ENCODE assay signal across 22 cellular contexts in genomic region chr11:110286298-110287040, GRCh38. TPM values are rescaled to one million over a fixed set of nuclear protein-coding genes. Genes with fewer than 3 reads are reported as not detected.
DNase-seq lines count a peak whose midpoint lies in the region; ATAC-seq, FAIRE-seq and TF ChIP-seq lines count a peak whose summit lies in the region.
"Had no signal": no experiment of that assay in that cellular context is flagged by ENCODE, and none has a peak within 500 bp of the region (broad histone marks: within the 10 kb centered on the region; RNA-seq: fewer than 3 reads in every experiment).

No MANE protein-coding gene starts in this region.

- H3K27me3 ChIP-seq in HepG2 (ENCODE audit: control insufficient read depth in 1 of 2, insufficient read depth in 2 of 2, low read length in 2 of 2), result no peaks in the 10 kb centered on the region
- H3K27me3 ChIP-seq: body of pancreas, heart left ventricle had no signal

- no peaks in the 10 kb centered on the region for H3K27me3 Mint-ChIP-seq in chondrocyte (ENCODE audit: low read depth)
- H3K27me3 Mint-ChIP-seq: activated naive CD4-positive, alpha-beta T cell treated with anti-CD3 and anti-CD28 coated beads, Interleukin-2, amount 50 U/mL, for 24 hours; activated T-cell treated with anti-CD3 and anti-CD28 coated beads, Interleukin-2, amount 50 U/mL, for 24 hours; naive thymus-derived CD4-positive, alpha-beta T cell had no signal

- H4K20me1 ChIP-seq in HepG2 (ENCODE audit: insufficient read depth, low read length), result peaks cover 32% of the 10 kb centered on the region

- intact Hi-C loops in HepG2 (cut with micrococcal nuclease; ENCODE audit: unreplicated experiment), result no loop called here

- H3K36me3 ChIP-seq in HepG2 (replicated peaks in 1 of 2; ENCODE audit: control insufficient read depth in 1 of 2, insufficient read depth in 2 of 2, low read length in 2 of 2), result no peaks in the 10 kb centered on the region
- H3K36me3 ChIP-seq: heart left ventricle had no signal

- H3K9me3 Mint-ChIP-seq in chondrocyte (ENCODE audit: low read depth), result no peaks in the 10 kb centered on the region
- H3K9me3 Mint-ChIP-seq: activated naive CD4-positive, alpha-beta T cell treated with anti-CD3 and anti-CD28 coated beads, Interleukin-2, amount 50 U/mL, for 24 hours; activated T-cell treated with anti-CD3 and anti-CD28 coated beads, Interleukin-2, amount 50 U/mL, for 24 hours; naive thymus-derived CD4-positive, alpha-beta T cell had no signal

- H3K4me1 ChIP-seq in A549, result peaks cover 82% of the 10 kb centered on the region
- peaks cover 30% of the 10 kb centered on the region for H3K4me1 ChIP-seq in HepG2 (ENCODE audit: insufficient read depth, low read length)

- H3K27ac ChIP-seq in A549 (peak overlapping the region in 1 of 2 experiments; percentile 21; a peak in 1 of 6 replicates), HepG2 (ENCODE audit: extremely low read length, insufficient read depth, low read length) (no peak overlapping the region)
- H3K27ac ChIP-seq: body of pancreas, heart left ventricle, RWPE1 had no signal

- no peak overlapping the region for H3K4me3 Mint-ChIP-seq in chondrocyte (ENCODE audit: unreplicated experiment)
- H3K4me3 Mint-ChIP-seq: activated naive CD4-positive, alpha-beta T cell treated with anti-CD3 and anti-CD28 coated beads, Interleukin-2, amount 50 U/mL, for 24 hours; activated T-cell treated with anti-CD3 and anti-CD28 coated beads, Interleukin-2, amount 50 U/mL, for 24 hours; naive thymus-derived CD4-positive, alpha-beta T cell had no signal

- no TSS peak for BruUV-seq in HepG2 (replicated peaks; lab: Mats Ljungman, UMichigan)

- H2AFZ ChIP-seq in HepG2 (ENCODE audit: low read length), result no peak overlapping the region

- no peak for FAIRE-seq in A549 (lab: Jason Lieb, UNC)
- no peak for FAIRE-seq in HepG2 (lab: Jason Lieb, UNC)
- FAIRE-seq: islet of Langerhans had no signal

- H3K9me3 ChIP-seq in A549 (no peaks in the 10 kb centered on the region), HepG2 (ENCODE audit: low read length) (no peaks in the 10 kb centered on the region)
- H3K9me3 ChIP-seq: body of pancreas, heart left ventricle had no signal

- peaks cover 47% of the 10 kb centered on the region for H3K4me1 Mint-ChIP-seq in chondrocyte (ENCODE audit: low read depth)

- peak overlapping the region; percentile 28; the same call in 2 of the 3 replicates for H3K4me2 ChIP-seq in A549
- H3K4me2 ChIP-seq in HepG2 (ENCODE audit: low read depth, low read length), result no peak overlapping the region

- WGBS in A549 (ENCODE audit: missing lambda C conversion rate), result 74% methylated on average over 4 of the region's 4 CpGs
- 92% methylated on average over 4 of the region's 4 CpGs for whole genome bisulfite sequencing in HepG2 (ENCODE audit: low lambda C conversion rate)

- CTCF ChIA-PET in A549 (lab: Yijun Ruan, JAX), result interaction anchor here (1.0 to 1.2 kb wide), 2 partner anchors 18 to 42 kb away, joined by 3 read pairs; no protein-coding TSS in a partner anchor
- CTCF ChIA-PET in HepG2 (lab: Yijun Ruan, JAX; ENCODE audit: low intra/inter-chr PET ratio, low total read pairs), result no interaction called here

- TF ChIP-seq POLR2A in A549 (IDR thresholded peaks at IDR 0.05; ENCODE audit: low read length), result no peak
- no peak for TF ChIP-seq POLR2A in HepG2 (IDR thresholded peaks at IDR 0.05; ENCODE audit: insufficient read depth in 1 of 2, low read depth in 2 of 2, low read length in 2 of 2)

- peak overlapping the region; percentile 56 for H3K27ac Mint-ChIP-seq in chondrocyte (ENCODE audit: unreplicated experiment)
- H3K27ac Mint-ChIP-seq: activated naive CD4-positive, alpha-beta T cell treated with anti-CD3 and anti-CD28 coated beads, Interleukin-2, amount 50 U/mL, for 24 hours; activated T-cell treated with anti-CD3 and anti-CD28 coated beads, Interleukin-2, amount 50 U/mL, for 24 hours; naive thymus-derived CD4-positive, alpha-beta T cell had no signal

- H3K79me2 ChIP-seq in HepG2 (ENCODE audit: insufficient read depth, low read length), result peaks cover 86% of the 10 kb centered on the region

- ATAC-seq in A549 (no peak), HepG2 (no peak), HG03045 (IDR thresholded peaks at IDR 0.05; ENCODE audit: unreplicated experiment) (no peak), esophagus mucosa (no peak)
- ATAC-seq: body of pancreas; heart left ventricle; naive thymus-derived CD4-positive, alpha-beta T cell had no signal

- H3K4me3 ChIP-seq in A549 (no peak overlapping the region), HepG2 (replicated peaks in 1 of 3; ENCODE audit: insufficient read depth in 1 of 3, low read depth in 2 of 3, low read length in 3 of 3) (no peak overlapping the region)
- H3K4me3 ChIP-seq: body of pancreas, heart left ventricle had no signal

- DNase-seq in A549 (ENCODE audit: low read depth in 1 of 2, low spot score in 1 of 2) (no peak), NCI-H1105 (lab: John Stamatoyannopoulos, UW) (peak; percentile 37), NCI-H748 (lab: John Stamatoyannopoulos, UW; ENCODE audit: unreplicated experiment) (peak; percentile 74), chondrocyte (ENCODE audit: low spot score) (no peak), HepG2 (ENCODE audit: low spot score) (no peak), GM13976 (ENCODE audit: low spot score) (no peak)
- DNase-seq: activated CD4-positive, alpha-beta T cell treated with anti-CD3 and anti-CD28 coated beads, Interleukin-2, amount 50 U/mL, for 48 hours; activated T-cell treated with anti-CD3 and anti-CD28 coated beads, Interleukin-2, amount 50 U/mL, for 24 hours; body of pancreas; dermis blood vessel endothelial cell; GDM1; heart left ventricle; MM.1S; naive thymus-derived CD4-positive, alpha-beta T cell; stimulated activated CD4-positive, alpha-beta T cell treated with anti-CD3 and anti-CD28 coated beads, Interleukin-4, amount 100 ng/mL, for 4 hours; stimulated activated CD8-positive, alpha-beta memory T cell treated with anti-CD3 and anti-CD28 coated beads, Interleukin-4, amount 100 ng/mL, for 48 hours; SW 1271 had no signal

- no peak overlapping the region for H3K9ac ChIP-seq in HepG2 (ENCODE audit: insufficient read depth, low read depth, low read length)

- TF ChIP-seq EP300 in A549 (IDR thresholded peaks at IDR 0.05) (no peak), HepG2 (IDR thresholded peaks at IDR 0.05; ENCODE audit: low read depth in 2 of 2, low read length in 2 of 2) (no peak), HepG2 (CRISPR knock-in tag; IDR thresholded peaks at IDR 0.05; ENCODE audit: borderline replicate concordance) (no peak)

- no peaks in the 10 kb centered on the region for H3K36me3 Mint-ChIP-seq in chondrocyte (ENCODE audit: low read depth)

- no peak for TF ChIP-seq RAD21 in A549 (conservative IDR thresholded peaks at IDR 0.05 in 1 of 2, IDR thresholded peaks at IDR 0.05 in 1 of 2)
- TF ChIP-seq RAD21 in HepG2 (CRISPR knock-in tag; IDR thresholded peaks at IDR 0.05), result no peak

- no peak for TF ChIP-seq CTCF in A549 (IDR thresholded peaks at IDR 0.05)
- TF ChIP-seq CTCF in chondrocyte (IDR thresholded peaks at IDR 0.05), result peak; percentile 25
- TF ChIP-seq CTCF in HepG2 (CRISPR knock-in tag; IDR thresholded peaks at IDR 0.05), result no peak
- TF ChIP-seq CTCF in GM13976 (IDR thresholded peaks at IDR 0.05; ENCODE audit: borderline replicate concordance, control extremely low read depth, extremely low read depth, insufficient read depth, missing control alignments), result no peak

- in situ Hi-C loops in HepG2 (cut with HindIII; ENCODE audit: extremely low pct_ligation_motif_present, low pct_unique_long_range_greater_than_20kb), result no loop called here
- in situ Hi-C loops in GM13976 (cut with MboI; ENCODE audit: low sequenced_read_pairs, unreplicated experiment), result no loop called here

- POLR2A ChIA-PET in A549 (lab: Yijun Ruan, JAX) (no interaction called here), HepG2 (lab: Yijun Ruan, JAX) (no interaction called here)

TF ChIP-seq in A549, 52 proteins besides CTCF, POLR2A, EP300 and RAD21 (continues in another document):
- no peak for TF ChIP-seq CHD4 (IDR thresholded peaks at IDR 0.05; ENCODE audit: borderline replicate concordance)
- no peak for TF ChIP-seq FOSL2 (IDR thresholded peaks at IDR 0.05)
- TF ChIP-seq FOSL2 (CRISPR knock-in tag; IDR thresholded peaks at IDR 0.05), result no peak
- no peak for TF ChIP-seq CBX8 (IDR thresholded peaks at IDR 0.05)

TF ChIP-seq in HepG2, 621 proteins besides CTCF, POLR2A, EP300 and RAD21 (continues in another document):
- TF ChIP-seq GABPB1 (CRISPR knock-in tag; IDR thresholded peaks at IDR 0.05), result no peak
- TF ChIP-seq PAF1 (CRISPR knock-in tag; IDR thresholded peaks at IDR 0.05), result no peak

RNA-seq across cellular contexts. Expression of gene RDX, which starts 9.9 kb away (rescaled TPM):
- polyA plus RNA-seq in A549 (2011; rRNA removed) (171 and 183 TPM in 2 replicates), A549 (2017; fragmentation: RNase III; extraction: RNeasy Plus Mini Kit Qiagen cat#74134 plus additional on column Dnase treatment) (127 to 158 TPM (median 149 TPM) in 3 replicates), HepG2 (2011; rRNA removed) (12.7 and 20.7 TPM in 2 replicates)
- polyA plus RNA-seq in A549 (2012; cell fraction: cytosol; rRNA removed), result 34.4 and 47.4 TPM in 2 replicates
- 18.4 and 25.5 TPM in 2 replicates for polyA plus RNA-seq in A549 (2012; cell fraction: nucleus; rRNA removed)
- 70.7 and 74.9 TPM in 2 replicates for polyA minus RNA-seq in A549 (2011; rRNA and poly(A)+ RNA removed)
- total RNA-seq in chondrocyte (149 to 173 TPM (median 152 TPM) in 3 replicates), HepG2 (2016; rRNA removed; fragmentation: Illumina TruSeq; extraction: Trizol) (63.1 and 93.4 TPM in 2 replicates), esophagus mucosa (54.2 TPM)
- 6.5 and 8.1 TPM in 2 replicates for total RNA-seq in HepG2 (2016; cell fraction: cytosol; rRNA removed; fragmentation: Illumina TruSeq; extraction: Trizol; ENCODE audit: low read depth)
- 58.8 and 76.9 TPM in 2 replicates for total RNA-seq in HepG2 (2016; cell fraction: insoluble cytoplasmic fraction; rRNA removed; fragmentation: Illumina TruSeq; extraction: Trizol)
- 20.6 and 25.7 TPM in 2 replicates for total RNA-seq in HepG2 (2016; cell fraction: membrane; rRNA removed; fragmentation: Illumina TruSeq; extraction: Trizol)
- total RNA-seq in HepG2 (2016; cell fraction: nucleus; rRNA removed; fragmentation: Illumina TruSeq; extraction: Trizol), result 32.3 and 40.7 TPM in 2 replicates
- 7.4 and 9.4 TPM in 2 replicates for polyA plus RNA-seq in HepG2 (2011; cell fraction: cytosol; rRNA removed)
- polyA plus RNA-seq in HepG2 (2011; cell fraction: nucleus; rRNA removed), result 5.0 and 8.0 TPM in 2 replicates
- 41.4 and 47.6 TPM in 2 replicates for polyA plus RNA-seq in HepG2 (2012)
- polyA plus RNA-seq in HepG2 (2016; cell fraction: cytosol; fragmentation: Illumina TruSeq; extraction: Trizol; ENCODE audit: low read depth), result 3.3 and 3.9 TPM in 2 replicates
- 55.3 and 66.3 TPM in 2 replicates for polyA plus RNA-seq in HepG2 (2016; cell fraction: insoluble cytoplasmic fraction; fragmentation: Illumina TruSeq; extraction: Trizol; ENCODE audit: low read depth)
- 8.9 and 11.8 TPM in 2 replicates for polyA plus RNA-seq in HepG2 (2016; cell fraction: membrane; fragmentation: Illumina TruSeq; extraction: Trizol; ENCODE audit: low read depth)
- polyA plus RNA-seq in HepG2 (2016; cell fraction: nucleus; fragmentation: Illumina TruSeq; extraction: Trizol; ENCODE audit: insufficient read depth, low read depth), result 25.6 and 30.3 TPM in 2 replicates
- polyA minus RNA-seq in HepG2 (2011; rRNA and poly(A)+ RNA removed; ENCODE audit: low replicate concordance), result 16.4 and 35.5 TPM in 2 replicates
- polyA minus RNA-seq in HepG2 (2011; cell fraction: cytosol; rRNA and poly(A)+ RNA removed), result 38.8 and 46.6 TPM in 2 replicates
- polyA minus RNA-seq in HepG2 (2011; cell fraction: nucleus; rRNA and poly(A)+ RNA removed), result 29.5 and 31.2 TPM in 2 replicates

Comparison
In these comparisons a context has a peak if more than half of its experiments do, and no peak if none do; other contexts are left out.
1. DNase-seq: peak in NCI-H1105 (single experiment) and NCI-H748 (single experiment); none in A549 (0 of 2), chondrocyte (single experiment), HepG2 (single experiment) and GM13976 (single experiment).